12 cellular contexts compared by ENCODE assay signal in the genomic region with DNA sequence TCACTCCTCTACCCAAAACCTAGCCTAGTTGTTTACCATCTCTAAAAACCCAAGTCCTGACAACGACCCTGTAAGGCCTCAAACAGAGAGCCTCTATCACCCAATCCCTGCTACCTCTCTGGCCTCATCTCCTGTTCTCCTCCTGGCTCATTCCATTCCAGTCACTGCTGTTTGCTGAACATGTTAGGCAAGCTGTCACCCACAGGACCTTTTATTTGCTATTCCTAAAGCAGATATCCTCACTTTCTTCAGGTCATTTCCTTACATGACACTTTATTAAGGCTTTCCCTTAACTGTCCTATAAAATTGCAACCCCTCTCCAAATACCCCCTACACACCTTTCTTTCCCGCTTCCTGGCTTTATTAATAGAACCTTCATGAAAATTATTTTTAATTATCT.
DNase-seq lines count a peak whose midpoint lies in the region; ATAC-seq, FAIRE-seq and TF ChIP-seq lines count a peak whose summit lies in the region.
"Had no signal": no experiment of that assay in that cellular context is flagged by ENCODE, and none has a peak within 500 bp of the region (broad histone marks: within the 10 kb centered on the region; RNA-seq: fewer than 3 reads in every experiment).

No MANE protein-coding gene starts in this region.

- no peaks in the 10 kb centered on the region for H3K27me3 Mint-ChIP-seq in naive thymus-derived CD8-positive, alpha-beta T cell
- no peaks in the 10 kb centered on the region for H3K27me3 Mint-ChIP-seq in type B pancreatic cell

- no peaks in the 10 kb centered on the region for H3K27me3 ChIP-seq in gastroesophageal sphincter

- ATAC-seq in gastroesophageal sphincter (no peak), HG02798 (IDR thresholded peaks at IDR 0.05; ENCODE audit: poor library complexity, unreplicated experiment) (no peak), GM19035 (IDR thresholded peaks at IDR 0.05; ENCODE audit: unreplicated experiment) (no peak)
- no peak for ATAC-seq in naive thymus-derived CD8-positive, alpha-beta T cell

- peak; percentile 75 for FAIRE-seq in GM12892 (lab: Jason Lieb, UNC)
- FAIRE-seq: small intestine had no signal

- peak overlapping the region; percentile 2 to 50 (median 49) for H3K27ac ChIP-seq in gastroesophageal sphincter
- H3K27ac ChIP-seq: thoracic aorta had no signal

- POLR2A ChIA-PET in naive thymus-derived CD8-positive, alpha-beta T cell (lab: Charles Lee), result interaction anchor here (0.6 to 1.1 kb wide), 3 partner anchors 8 to 19 kb away, joined by 3 read pairs; no protein-coding TSS in a partner anchor

- TF ChIP-seq CTCF in LNCaP clone FGC (IDR thresholded peaks at IDR 0.05; ENCODE audit: control insufficient read depth, extremely low read depth, insufficient read depth) (no peak), gastroesophageal sphincter (IDR thresholded peaks at IDR 0.05) (no peak), type B pancreatic cell (conservative IDR thresholded peaks at IDR 0.05) (no peak)

- no peaks in the 10 kb centered on the region for H3K36me3 ChIP-seq in gastroesophageal sphincter
- H3K36me3 ChIP-seq: thoracic aorta had no signal

- peaks cover 0 to 6% (median 0%) of the 10 kb centered on the region in 3 donors for H3K36me3 Mint-ChIP-seq in naive thymus-derived CD8-positive, alpha-beta T cell
- peaks cover 8% of the 10 kb centered on the region for H3K36me3 Mint-ChIP-seq in type B pancreatic cell

- peaks cover 44 to 95% (median 86%) of the 10 kb centered on the region in 4 donors for H3K4me1 Mint-ChIP-seq in naive thymus-derived CD8-positive, alpha-beta T cell
- peaks cover 58% of the 10 kb centered on the region for H3K4me1 Mint-ChIP-seq in type B pancreatic cell (ENCODE audit: unreplicated experiment)

- DNase-seq in GM12892 (ENCODE audit: insufficient read length), result no peak
- DNase-seq in LNCaP clone FGC (ENCODE audit: low read depth), result peak; percentile 74
- no peak for DNase-seq in naive thymus-derived CD8-positive, alpha-beta T cell
- no peak for DNase-seq in HPDE6-E6E7 (ENCODE audit: extremely low spot score)
- DNase-seq in type B pancreatic cell (ENCODE audit: extremely low spot score, unreplicated experiment), result no peak
- DNase-seq: activated CD4-positive, alpha-beta T cell treated with anti-CD3 and anti-CD28 coated beads for 48 hours; activated naive CD4-positive, alpha-beta T cell treated with Interleukin-2 at 50 U/mL for 16 hours; small intestine had no signal

- H3K27ac Mint-ChIP-seq in naive thymus-derived CD8-positive, alpha-beta T cell, result peak overlapping the region in 9 of 10 donors; percentile 0 to 70 (median 32)
- H3K27ac Mint-ChIP-seq in type B pancreatic cell, result no peak overlapping the region

- H3K9me3 ChIP-seq in gastroesophageal sphincter, result no peaks in the 10 kb centered on the region
- H3K9me3 ChIP-seq: thoracic aorta had no signal

- TF ChIP-seq POLR2A in GM12892 (IDR thresholded peaks at IDR 0.05; ENCODE audit: low read depth, low read length) (no peak), gastroesophageal sphincter (IDR thresholded peaks at IDR 0.05) (no peak)

- peak overlapping the region; percentile 33 for H3K4me3 ChIP-seq in LNCaP clone FGC (ENCODE audit: low read depth, low read length)
- no peak overlapping the region for H3K4me3 ChIP-seq in gastroesophageal sphincter
- H3K4me3 ChIP-seq: thoracic aorta had no signal

- no peak for TF ChIP-seq EP300 in gastroesophageal sphincter (IDR thresholded peaks at IDR 0.05)

- peak overlapping the region in 2 of 10 donors; percentile 24 to 40 for H3K4me3 Mint-ChIP-seq in naive thymus-derived CD8-positive, alpha-beta T cell
- H3K4me3 Mint-ChIP-seq in type B pancreatic cell, result no peak overlapping the region

- WGBS in gastroesophageal sphincter (ENCODE audit: low coverage in 1 of 2), 2 donors, result 57 to 74% methylated on average over 2 of the region's 2 CpGs

- H3K9me3 Mint-ChIP-seq in naive thymus-derived CD8-positive, alpha-beta T cell, result peaks cover 0 to under 1% (median 0%) of the 10 kb centered on the region in 9 donors
- no peaks in the 10 kb centered on the region for H3K9me3 Mint-ChIP-seq in type B pancreatic cell

- peaks cover 32 to 85% (median 34%) of the 10 kb centered on the region in 3 donors for H3K4me1 ChIP-seq in gastroesophageal sphincter
